In the genomic region with DNA sequence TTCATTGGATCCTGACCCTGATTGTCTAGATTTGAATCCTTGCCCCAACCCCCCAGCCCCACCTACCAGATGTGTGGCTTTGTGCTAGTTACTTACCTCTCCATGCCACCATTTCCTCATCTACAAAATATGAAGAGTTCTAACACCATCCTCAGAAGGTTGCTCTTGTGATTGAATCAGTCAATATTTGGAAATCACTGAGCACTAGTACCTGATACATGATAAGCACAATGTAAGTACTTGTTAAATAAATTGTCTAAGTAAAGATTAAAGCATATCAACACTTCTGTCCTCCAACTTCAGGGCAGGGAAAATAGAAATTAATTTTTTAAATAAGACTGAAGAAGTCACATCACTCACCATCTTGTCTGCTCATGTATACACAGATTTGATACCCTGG, we compare ENCODE assay signal across 18 cellular contexts.
DNase-seq lines count a peak whose midpoint lies in the region; ATAC-seq and TF ChIP-seq lines count a peak whose summit lies in the region.
"Had no signal": no experiment of that assay in that cellular context is flagged by ENCODE, and none has a peak within 500 bp of the region (broad histone marks: within the 10 kb centered on the region; RNA-seq: fewer than 3 reads in every experiment).

No MANE protein-coding gene starts in this region.

- TF ChIP-seq CTCF in LNCaP clone FGC (IDR thresholded peaks at IDR 0.05; ENCODE audit: control insufficient read depth, extremely low read depth, insufficient read depth): no peak
- no peak for TF ChIP-seq CTCF in endodermal cell (conservative IDR thresholded peaks at IDR 0.05)
- no peak for TF ChIP-seq CTCF in GM10248 (IDR thresholded peaks at IDR 0.05; ENCODE audit: control extremely low read depth, extremely low read depth, low read depth, missing control alignments)

- no peaks in the 10 kb centered on the region for H3K9me3 Mint-ChIP-seq in endodermal cell
- H3K9me3 Mint-ChIP-seq: CD8-positive, alpha-beta memory T cell had no signal

- no peak overlapping the region for H3K27ac Mint-ChIP-seq in endodermal cell

- H3K4me1 Mint-ChIP-seq in endodermal cell: no peaks in the 10 kb centered on the region

- H3K27me3 ChIP-seq in endodermal cell (ENCODE audit: control insufficient read depth, insufficient read depth, low read length, poor library complexity, severe bottlenecking) (no peaks in the 10 kb centered on the region), mucosa of rectum (ENCODE audit: control insufficient read depth in 2 of 2, insufficient read depth in 2 of 2, low read length in 2 of 2) (no peaks in the 10 kb centered on the region), rectal smooth muscle tissue (ENCODE audit: control insufficient read depth, insufficient read depth, low read length) (no peaks in the 10 kb centered on the region)
- H3K27me3 ChIP-seq: BE2C had no signal

- no peak overlapping the region for H3K4me3 Mint-ChIP-seq in endodermal cell
- H3K4me3 Mint-ChIP-seq: CD4-positive, CD25-positive, alpha-beta regulatory T cell; CD8-positive, alpha-beta memory T cell had no signal

- H3K36me3 Mint-ChIP-seq in endodermal cell (ENCODE audit: low read depth): no peaks in the 10 kb centered on the region
- H3K36me3 Mint-ChIP-seq: CD4-positive, CD25-positive, alpha-beta regulatory T cell had no signal

- DNase-seq in LNCaP clone FGC (ENCODE audit: low read depth): peak; percentile 3
- no peak for DNase-seq in endodermal cell
- no peak for DNase-seq in GM10248 (ENCODE audit: extremely low spot score)
- DNase-seq in NCI-H1930 (lab: John Stamatoyannopoulos, UW): no peak
- no peak for DNase-seq in NCI-H1417 (lab: John Stamatoyannopoulos, UW)
- DNase-seq: ACHN; BE2C; C1 segment of cervical spinal cord; CD4-positive, CD25-positive, alpha-beta regulatory T cell; CD8-positive, alpha-beta memory T cell; COR-L47; DND-41; EL; GM23248 had no signal

- ATAC-seq in GM18867 (IDR thresholded peaks at IDR 0.05; ENCODE audit: unreplicated experiment): no peak

- H3K4me1 ChIP-seq in endodermal cell (ENCODE audit: control insufficient read depth, insufficient read depth, low read length) (no peaks in the 10 kb centered on the region), mucosa of rectum (ENCODE audit: control insufficient read depth in 2 of 2, insufficient read depth in 2 of 2, low read length in 2 of 2) (peaks cover 13 to 22% of the 10 kb centered on the region in 2 donors), rectal smooth muscle tissue (ENCODE audit: control insufficient read depth, insufficient read depth, low read length) (no peaks in the 10 kb centered on the region)
- H3K4me1 ChIP-seq: BE2C, HAP-1 had no signal

- H3K36me3 ChIP-seq in endodermal cell (ENCODE audit: control insufficient read depth, insufficient read depth, low read length): no peaks in the 10 kb centered on the region
- H3K36me3 ChIP-seq in mucosa of rectum (ENCODE audit: control insufficient read depth in 2 of 2, insufficient read depth in 2 of 2, low read length in 2 of 2): no peaks in the 10 kb centered on the region
- H3K36me3 ChIP-seq in rectal smooth muscle tissue (ENCODE audit: control insufficient read depth, insufficient read depth, low read length): no peaks in the 10 kb centered on the region
- H3K36me3 ChIP-seq: BE2C, HAP-1 had no signal

- H3K27ac ChIP-seq in endodermal cell (ENCODE audit: low read depth, low read length): peak overlapping the region; percentile 44
- peak overlapping the region; percentile 63 to 73 for H3K27ac ChIP-seq in mucosa of rectum (ENCODE audit: low read depth in 2 of 2, low read length in 2 of 2)
- no peak overlapping the region for H3K27ac ChIP-seq in rectal smooth muscle tissue (ENCODE audit: low read depth, low read length)
- H3K27ac ChIP-seq: GM23248 had no signal

- H3K9me3 ChIP-seq in endodermal cell (ENCODE audit: control insufficient read depth, low read length) (no peaks in the 10 kb centered on the region), mucosa of rectum (ENCODE audit: control insufficient read depth in 2 of 2, low read length in 2 of 2) (no peaks in the 10 kb centered on the region)
- H3K9me3 ChIP-seq: BE2C, HAP-1 had no signal

- H3K4me3 ChIP-seq in LNCaP clone FGC (ENCODE audit: low read depth, low read length) (no peak overlapping the region), endodermal cell (ENCODE audit: low read length) (no peak overlapping the region), mucosa of rectum (ENCODE audit: low read length in 2 of 2) (peak overlapping the region; percentile 34 to 37), rectal smooth muscle tissue (ENCODE audit: low read length) (peak overlapping the region; percentile 31)
- H3K4me3 ChIP-seq: GM23248, HAP-1 had no signal

- CTCF ChIA-PET in GM10248 (lab: Yijun Ruan, JAX): interaction anchor here (1.2 kb wide), 1 partner anchor 14 kb away, joined by 4 read pairs; no protein-coding TSS in a partner anchor

- POLR2A ChIA-PET in GM10248 (lab: Yijun Ruan, JAX): no interaction called here

- no peaks in the 10 kb centered on the region for H3K27me3 Mint-ChIP-seq in endodermal cell (ENCODE audit: insufficient read depth)

- no peak overlapping the region for H3K9ac ChIP-seq in endodermal cell (ENCODE audit: extremely low read depth, low read length, poor library complexity, severe bottlenecking)
- H3K9ac ChIP-seq in mucosa of rectum (ENCODE audit: low read depth in 1 of 2, low read length in 2 of 2): no peak overlapping the region
- no peak overlapping the region for H3K9ac ChIP-seq in rectal smooth muscle tissue (ENCODE audit: low read length)
- H3K9ac ChIP-seq: GM23248 had no signal

Comparison
In these comparisons a context has a peak if more than half of its experiments do, and no peak if none do; other contexts are left out.
1. H3K4me3 ChIP-seq: peak in mucosa of rectum (2 of 2) and rectal smooth muscle tissue (single experiment); none in LNCaP clone FGC (single experiment) and endodermal cell (single experiment).